ENCODE assay signal across 8 cellular contexts in genomic region chr17:46253722-46254121, GRCh38. TPM values are rescaled to one million over a fixed set of nuclear protein-coding genes. Genes with fewer than 3 reads are reported as not detected.
DNase-seq lines count a peak whose midpoint lies in the region; ATAC-seq and TF ChIP-seq lines count a peak whose summit lies in the region.
"Not testable (repeated sequence)": the region's sequence is repeated elsewhere in the genome, so short reads cannot be mapped to it uniquely, and the experiment has no call there.

No MANE protein-coding gene starts in this region.

- H3K9me3 ChIP-seq in CD4-positive, alpha-beta memory T cell (ENCODE audit: control insufficient read depth in 1 of 2, low read length in 2 of 2); neural progenitor cell (ENCODE audit: low read depth): not testable (repeated sequence)

- not testable (repeated sequence) for H4K20me1 ChIP-seq in neural progenitor cell (ENCODE audit: low read depth)

- H3K36me3 Mint-ChIP-seq in CD4-positive, alpha-beta memory T cell; activated B cell treated with CpG ODN at 0.5 μM for 24 hours (ENCODE audit: low read depth); activated naive CD8-positive, alpha-beta T cell treated with anti-CD3 and anti-CD28 coated beads, Interleukin-2, amount 50 U/mL, for 24 hours (ENCODE audit: low read depth); neural progenitor cell: not testable (repeated sequence)

- CTCF ChIA-PET in CD4-positive, alpha-beta memory T cell (lab: Charles Lee; ENCODE audit: partially characterized antibody); activated B cell treated with CpG ODN at 0.5 μM for 24 hours (lab: Charles Lee): not testable (repeated sequence)

- POLR2A ChIA-PET in CD4-positive, alpha-beta memory T cell (lab: Charles Lee; ENCODE audit: partially characterized antibody); activated B cell treated with CpG ODN at 0.5 μM for 24 hours (lab: Charles Lee): not testable (repeated sequence)

- not testable (repeated sequence) for H3K27me3 ChIP-seq in CD4-positive, alpha-beta memory T cell (ENCODE audit: insufficient read depth, low read length); neural progenitor cell

- not testable (repeated sequence) for H2AFZ ChIP-seq in neural progenitor cell (replicated peaks)

- not testable (repeated sequence) for H3F3A ChIP-seq in neural progenitor cell (ENCODE audit: low read depth)

- not testable (repeated sequence) for H3K4me1 Mint-ChIP-seq in CD4-positive, alpha-beta memory T cell; activated B cell treated with CpG ODN at 0.5 μM for 24 hours; activated naive CD8-positive, alpha-beta T cell treated with anti-CD3 and anti-CD28 coated beads, Interleukin-2, amount 50 U/mL, for 24 hours; neural progenitor cell

- H3K79me2 ChIP-seq in neural progenitor cell (ENCODE audit: low read depth): not testable (repeated sequence)

- intact Hi-C loops in CD4-positive, alpha-beta memory T cell (cut with micrococcal nuclease): not testable (repeated sequence)
- intact Hi-C loops in activated B cell treated with CpG ODN at 0.5 μM for 24 hours (cut with micrococcal nuclease): loop anchor here (2.0 kb wide), 1 partner anchor 661 kb away; no protein-coding TSS in a partner anchor

- not testable (repeated sequence) for H3K4me1 ChIP-seq in CD4-positive, alpha-beta memory T cell (ENCODE audit: insufficient read depth, low read length); neural progenitor cell

- not testable (repeated sequence) for H3K27ac ChIP-seq in CD4-positive, alpha-beta memory T cell (ENCODE audit: low read depth, low read length); neural progenitor cell

- DNase-seq in CD4-positive, alpha-beta memory T cell: peak; percentile 60 to 84 (median 66)
- DNase-seq in NCI-H82 (lab: John Stamatoyannopoulos, UW) (peak; percentile 58), activated B cell treated with CpG ODN at 0.5 μM for 24 hours (peak; percentile 81), globus pallidus (ENCODE audit: low spot score) (peak; percentile 51), neural progenitor cell (ENCODE audit: low spot score) (peak; percentile 67)
- peak; percentile 84 for DNase-seq in activated naive CD8-positive, alpha-beta T cell treated with anti-CD3 and anti-CD28 coated beads, Interleukin-2, amount 50 U/mL, for 24 hours
- peak; percentile 91 for DNase-seq in stimulated activated CD8-positive, alpha-beta memory T cell treated with anti-CD3 and anti-CD28 coated beads, Interleukin-4, amount 100 ng/mL, for 48 hours

- H3K27ac Mint-ChIP-seq in CD4-positive, alpha-beta memory T cell; activated B cell treated with CpG ODN at 0.5 μM for 24 hours; activated naive CD8-positive, alpha-beta T cell treated with anti-CD3 and anti-CD28 coated beads, Interleukin-2, amount 50 U/mL, for 24 hours; neural progenitor cell: not testable (repeated sequence)

- H3K4me2 ChIP-seq in neural progenitor cell: not testable (repeated sequence)

- H3K9me3 Mint-ChIP-seq in CD4-positive, alpha-beta memory T cell; activated B cell treated with CpG ODN at 0.5 μM for 24 hours; activated naive CD8-positive, alpha-beta T cell treated with anti-CD3 and anti-CD28 coated beads, Interleukin-2, amount 50 U/mL, for 24 hours; neural progenitor cell: not testable (repeated sequence)

- not testable (repeated sequence) for H3K4me3 Mint-ChIP-seq in CD4-positive, alpha-beta memory T cell; activated B cell treated with CpG ODN at 0.5 μM for 24 hours; activated naive CD8-positive, alpha-beta T cell treated with anti-CD3 and anti-CD28 coated beads, Interleukin-2, amount 50 U/mL, for 24 hours; neural progenitor cell

- ATAC-seq in HG02610 (IDR thresholded peaks at IDR 0.05; ENCODE audit: unreplicated experiment) (peak; percentile 43), activated B cell treated with CpG ODN at 0.5 μM for 24 hours (ENCODE audit: low read depth) (peak; percentile 100)
- ATAC-seq in activated naive CD8-positive, alpha-beta T cell treated with anti-CD3 and anti-CD28 coated beads, Interleukin-2, amount 50 U/mL, for 24 hours: peak; percentile 89

- not testable (repeated sequence) for H3K4me3 ChIP-seq in CD4-positive, alpha-beta memory T cell (ENCODE audit: low read length in 2 of 2); neural progenitor cell

- peaks cover 2 to 10% of the 10 kb centered on the region in 2 donors for H3K27me3 Mint-ChIP-seq in CD4-positive, alpha-beta memory T cell
- not testable (repeated sequence) for H3K27me3 Mint-ChIP-seq in activated B cell treated with CpG ODN at 0.5 μM for 24 hours; activated naive CD8-positive, alpha-beta T cell treated with anti-CD3 and anti-CD28 coated beads, Interleukin-2, amount 50 U/mL, for 24 hours; neural progenitor cell (ENCODE audit: insufficient read depth, low read depth)

- H3K9ac ChIP-seq in neural progenitor cell: not testable (repeated sequence)

- not testable (repeated sequence) for TF ChIP-seq CTCF in activated B cell treated with CpG ODN at 0.5 μM for 24 hours (IDR thresholded peaks at IDR 0.05)
- peak; percentile 53 for TF ChIP-seq CTCF in neural progenitor cell (IDR thresholded peaks at IDR 0.05)

- not testable (repeated sequence) for H3K36me3 ChIP-seq in CD4-positive, alpha-beta memory T cell (ENCODE audit: insufficient read depth, low read length); neural progenitor cell

RNA-seq across cellular contexts. Expression of gene LRRC37A, which starts 41.2 kb away (rescaled TPM):
- total RNA-seq in CD4-positive, alpha-beta memory T cell: 10 to 100 TPM; 11.9 to 12.9 TPM
- 1 to 10 TPM in 1 of 2 donors, under 1 TPM in 1; 0.05 to 1.5 TPM for polyA plus RNA-seq in CD4-positive, alpha-beta memory T cell
- total RNA-seq in activated B cell treated with CpG ODN at 0.5 μM for 24 hours (10.0 and 12.3 TPM in 2 replicates), neural progenitor cell (ENCODE audit: low replicate concordance) (5.4 and 7.9 TPM in 2 replicates)

Comparison
In these comparisons a context has a peak if more than half of its experiments do, and no peak if none do; other contexts are left out.
1. ATAC-seq: peak in every context shown above with its lines; median percentile 100 in activated B cell treated with CpG ODN at 0.5 μM for 24 hours; 89 in activated naive CD8-positive, alpha-beta T cell treated with anti-CD3 and anti-CD28 coated beads, Interleukin-2, amount 50 U/mL, for 24 hours; 43 in HG02610.